Comparison of ENCODE assay signal across 11 cellular contexts in the genomic region with DNA sequence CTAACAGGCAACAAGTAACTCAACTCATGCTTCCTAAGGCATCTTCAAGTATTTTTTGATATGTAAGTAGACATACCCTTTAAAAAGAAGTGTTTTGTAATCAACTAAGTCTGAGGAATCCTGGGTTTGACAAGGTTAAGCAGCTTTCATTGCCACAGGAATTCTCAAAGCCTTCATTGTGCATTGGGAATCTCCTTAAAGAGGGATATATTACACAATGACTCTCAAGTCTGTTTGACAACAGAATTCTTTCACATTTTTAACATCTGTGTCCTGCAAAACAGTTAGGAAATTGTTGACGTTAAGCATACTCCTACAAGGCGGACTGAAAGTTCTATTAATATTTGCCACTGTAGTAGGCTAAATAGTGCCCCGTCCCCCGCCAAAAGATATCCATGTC.
A peak's percentile ranks its signal among the peaks of the same experiment; 100 is the strongest.
DNase-seq lines count a peak whose midpoint lies in the region; ATAC-seq lines count a peak whose summit lies in the region.
"Had no signal": no experiment of that assay in that cellular context is flagged by ENCODE, and none has a peak within 500 bp of the region (broad histone marks: within the 10 kb centered on the region; RNA-seq: fewer than 3 reads in every experiment).

No MANE protein-coding gene starts in this region.

- ATAC-seq in GM21526 (IDR thresholded peaks at IDR 0.05; ENCODE audit: low FRiP score, unreplicated experiment) = no peak
- no peak for ATAC-seq in GM18519 (IDR thresholded peaks at IDR 0.05; ENCODE audit: low FRiP score, unreplicated experiment)
- no peak for ATAC-seq in GM21528 (IDR thresholded peaks at IDR 0.05; ENCODE audit: low FRiP score, unreplicated experiment)

- DNase-seq in AG08395 (ENCODE audit: low spot score) = peak; percentile 66
- peak; percentile 56 for DNase-seq in NCI-H226
- peak; percentile 98 for DNase-seq in fibroblast of peridontal ligament (ENCODE audit: extremely low read depth)
- peak; percentile 83 for DNase-seq in non-pigmented ciliary epithelial cell (ENCODE audit: low read depth)
- no peak for DNase-seq in NCI-H2196 treated with DMSO at 0.1 percent for 48 hours (lab: John Stamatoyannopoulos, UW; ENCODE audit: unreplicated experiment)
- DNase-seq: DND-41, H9, NCI-H345 had no signal
